Comparison of ENCODE assay signal across 21 cellular contexts in the genomic region with DNA sequence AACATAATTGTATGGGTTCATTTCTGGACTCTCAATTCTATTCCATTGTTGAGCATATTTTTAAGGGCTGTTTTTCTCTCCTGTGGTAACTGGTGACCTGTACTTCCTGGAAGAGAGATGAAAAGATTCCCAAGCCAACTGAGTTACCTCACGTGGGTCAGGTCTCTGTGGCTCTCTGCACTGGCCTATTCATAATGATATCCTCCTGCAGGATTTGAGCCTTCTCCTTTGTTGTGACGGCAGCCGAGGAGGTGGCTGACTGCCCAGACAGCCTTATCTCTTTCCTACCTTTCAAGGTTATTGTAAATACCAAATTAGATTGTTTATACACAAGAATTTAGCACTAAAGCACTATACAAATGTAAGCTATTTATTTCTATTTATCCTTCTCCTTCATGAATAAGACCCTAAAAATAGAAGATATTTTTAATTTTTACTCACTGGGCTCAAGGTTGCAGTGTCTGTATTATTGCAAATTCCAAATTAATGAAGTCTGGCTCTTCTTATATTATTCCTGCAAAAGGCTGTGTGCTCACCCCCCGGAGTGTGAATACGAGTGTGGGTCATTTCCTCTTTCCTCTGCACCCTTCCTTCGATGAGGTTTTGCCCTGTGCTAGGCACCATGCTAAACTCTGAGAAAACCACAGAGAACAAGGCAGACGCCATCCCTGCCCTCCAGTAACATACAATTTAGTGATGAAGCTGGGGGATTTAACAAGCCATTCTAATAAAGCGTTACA. TPM values are rescaled to one million over a fixed set of nuclear protein-coding genes. Genes with fewer than 3 reads are reported as not detected.
DNase-seq lines count a peak whose midpoint lies in the region; ATAC-seq, FAIRE-seq and TF ChIP-seq lines count a peak whose summit lies in the region.
"Had no signal": no experiment of that assay in that cellular context is flagged by ENCODE, and none has a peak within 500 bp of the region (broad histone marks: within the 10 kb centered on the region; RNA-seq: fewer than 3 reads in every experiment).

No MANE protein-coding gene starts in this region.

- H3K4me3 ChIP-seq in gastrocnemius medialis: no peak overlapping the region
- H3K4me3 ChIP-seq: ascending aorta had no signal

- peak; percentile 51 for ATAC-seq in Right ventricle myocardium superior (ENCODE audit: poor library complexity)
- ATAC-seq in gastrocnemius medialis: peak; percentile 60 to 75
- ATAC-seq in HG02623 (IDR thresholded peaks at IDR 0.05; ENCODE audit: unreplicated experiment): no peak
- ATAC-seq: CD8-positive, alpha-beta T cell; foreskin keratinocyte; sciatic nerve; stimulated activated naive CD8-positive, alpha-beta T cell treated with anti-CD3 and anti-CD28 coated beads, Interleukin-15, amount 100 ng/mL, for 72 hours had no signal

- intact Hi-C loops in Right ventricle myocardium superior (cut with DNase I) (no loop called here), gastrocnemius medialis (cut with DNase I; ENCODE audit: low total_unique reads) (no loop called here)

- H3K27ac ChIP-seq in gastrocnemius medialis: peak overlapping the region in 3 of 4 donors; percentile 55 to 59 (median 58)
- H3K27ac ChIP-seq: ascending aorta, foreskin keratinocyte, HL-60 had no signal

- no peaks in the 10 kb centered on the region for H3K36me3 ChIP-seq in gastrocnemius medialis
- H3K36me3 ChIP-seq: ascending aorta had no signal

- DNase-seq in H54 (ENCODE audit: insufficient read length, low spot score) (peak; percentile 76), NCI-H69 (lab: John Stamatoyannopoulos, UW) (peak; percentile 33), Right ventricle myocardium superior (no peak), gastrocnemius medialis (no peak), superior temporal gyrus (ENCODE audit: extremely low spot score) (no peak), iPS-NIHi7 (ENCODE audit: extremely low spot score) (no peak)
- DNase-seq: activated CD4-positive, alpha-beta T cell treated with anti-CD3 and anti-CD28 coated beads, Interleukin-2, amount 50 U/mL, for 4 hours; CD8-positive, alpha-beta T cell; effector memory CD4-positive, alpha-beta T cell; foreskin keratinocyte; H9; NCI-H2227 treated with DMSO at 0.1 percent for 48 hours; stimulated activated naive CD8-positive, alpha-beta T cell treated with anti-CD3 and anti-CD28 coated beads, Interleukin-15, amount 100 ng/mL, for 72 hours had no signal

- in situ Hi-C loops in gastrocnemius medialis (cut with MboI; ENCODE audit: low sequenced_read_pairs in 4 of 4): loop anchor here in 2 of 4 donors (10.0 to 25.0 kb wide), 2 partner anchors 50 to 112 kb away; no protein-coding TSS in a partner anchor

- H3K9me3 ChIP-seq in gastrocnemius medialis: no peaks in the 10 kb centered on the region
- H3K9me3 ChIP-seq: ascending aorta had no signal

- H3K4me1 ChIP-seq in gastrocnemius medialis: peaks cover 5 to 15% of the 10 kb centered on the region in 2 donors
- H3K4me1 ChIP-seq: foreskin keratinocyte had no signal

- TF ChIP-seq POLR2A in H54 (IDR thresholded peaks at IDR 0.05; ENCODE audit: low read depth, low read length) (no peak), gastrocnemius medialis (IDR thresholded peaks at IDR 0.05) (no peak)

- FAIRE-seq in H54 (lab: Jason Lieb, UNC): no peak
- FAIRE-seq: islet of Langerhans had no signal

- peaks cover 11 to 29% (median 23%) of the 10 kb centered on the region in 3 donors for H3K27me3 ChIP-seq in gastrocnemius medialis
- H3K27me3 ChIP-seq: ascending aorta had no signal

- TF ChIP-seq CTCF in gastrocnemius medialis (IDR thresholded peaks at IDR 0.05 in 4 of 5, conservative IDR thresholded peaks at IDR 0.05 in 1 of 5): no peak

RNA-seq across cellular contexts. Expression of gene ACE, which starts 2.5 kb away (rescaled TPM):
- total RNA-seq in Right ventricle myocardium superior: 5.4 TPM
- 1 to 10 TPM; 1.7 to 6.3 (median 4.8) TPM for total RNA-seq in gastrocnemius medialis
- total RNA-seq: activated T-helper 2 cell treated with anti-CD3 and anti-CD28 coated beads, Interferon-gamma antibody, Interleukin-2, Interleukin-4, amounts not matched to agents 10 μg/mL and 5 μg/mL and 100 μg/mL, durations not matched to agents 14 hours and 24 hours and 36 hours had no signal

RNA-seq across cellular contexts. Expression of gene CYB561, which starts 28.2 kb away (rescaled TPM):
- 18.9 TPM for total RNA-seq in Right ventricle myocardium superior
- 1 to 10 TPM; 2.2 to 6.5 (median 3.9) TPM for total RNA-seq in gastrocnemius medialis

RNA-seq across cellular contexts. Expression of gene KCNH6, which starts 48.8 kb away (rescaled TPM):
- total RNA-seq in Right ventricle myocardium superior: not detected
- not detected for total RNA-seq in gastrocnemius medialis
- total RNA-seq: activated T-helper 2 cell treated with anti-CD3 and anti-CD28 coated beads, Interferon-gamma antibody, Interleukin-2, Interleukin-4, amounts not matched to agents 10 μg/mL and 5 μg/mL and 100 μg/mL, durations not matched to agents 14 hours and 24 hours and 36 hours; ascending aorta; CD8-positive, alpha-beta T cell; foreskin keratinocyte; LHCN-M2; sciatic nerve; T-helper 2 cell treated with Interferon-gamma antibody and Interleukin-4, amounts not matched to agents 100 ng/mL and 5 ng/mL, for 36 hours had no signal

Comparison
In these comparisons a context has a peak if more than half of its experiments do, and no peak if none do; other contexts are left out.
1. DNase-seq: peak in H54 (single experiment) and NCI-H69 (single experiment); none in Right ventricle myocardium superior (single experiment), gastrocnemius medialis (0 of 2), superior temporal gyrus (single experiment) and iPS-NIHi7 (single experiment).